In genomic region chr2:233358864-233359386, GRCh38 we compare ENCODE assay signal across 16 cellular contexts. TPM values are rescaled to one million over a fixed set of nuclear protein-coding genes. Genes with fewer than 3 reads are reported as not detected.
DNase-seq lines count a peak whose midpoint lies in the region; ATAC-seq and TF ChIP-seq lines count a peak whose summit lies in the region.
"Had no signal": no experiment of that assay in that cellular context is flagged by ENCODE, and none has a peak within 500 bp of the region (broad histone marks: within the 10 kb centered on the region; RNA-seq: fewer than 3 reads in every experiment).

No MANE protein-coding gene starts in this region.

- peak overlapping the region; percentile 94 for H3K4me2 ChIP-seq in BLaER1
- H3K4me2 ChIP-seq in mesendoderm (ENCODE audit: low read length) = no peak overlapping the region
- H3K4me2 ChIP-seq in PC-3 (ENCODE audit: low read length) = no peak overlapping the region

- intact Hi-C loops in activated B cell treated with CpG ODN at 0.5 μM for 24 hours (cut with micrococcal nuclease) = loop anchor here (5.0 kb wide), 2 partner anchors 87 to 297 kb away; partner anchors contain the start of gene INPP5D
- intact Hi-C loops in PC-3 (cut with micrococcal nuclease) = loop anchor here (5.0 kb wide), 1 partner anchor 83 kb away; no protein-coding TSS in a partner anchor

- H3K4me1 ChIP-seq in BLaER1 = peaks cover 77% of the 10 kb centered on the region
- H3K4me1 ChIP-seq in mesendoderm (ENCODE audit: control insufficient read depth, low read depth, low read length) = no peaks in the 10 kb centered on the region
- peaks cover 19% of the 10 kb centered on the region for H3K4me1 ChIP-seq in PC-3 (ENCODE audit: insufficient read depth, low read length)

- H3K56ac ChIP-seq in mesendoderm (ENCODE audit: low read length) = no peak overlapping the region

- no peaks in the 10 kb centered on the region for H3K27me3 ChIP-seq in BLaER1
- H3K27me3 ChIP-seq in mesendoderm (ENCODE audit: insufficient read depth, low read length, poor library complexity) = no peaks in the 10 kb centered on the region
- H3K27me3 ChIP-seq in PC-3 (ENCODE audit: low read length) = no peaks in the 10 kb centered on the region
- H3K27me3 ChIP-seq: stomach, uterus had no signal

- no peak overlapping the region for H3K23ac ChIP-seq in mesendoderm (ENCODE audit: low read length)

- H4K20me1 ChIP-seq in BLaER1 (peaks cover 58% of the 10 kb centered on the region), PC-3 (ENCODE audit: low read length) (peaks cover 20% of the 10 kb centered on the region; the same call in 1 of the 2 replicates)

- peak overlapping the region; percentile 93 for H3K27ac Mint-ChIP-seq in activated B cell treated with CpG ODN at 0.5 μM for 24 hours
- peak overlapping the region; percentile 92 to 95 for H3K27ac Mint-ChIP-seq in natural killer cell treated with Interleukin-12 subunit alpha and Interleukin-12 subunit beta and Interleukin-15 and Interleukin-18, amount 100 ng/mL, for 72 hours
- H3K27ac Mint-ChIP-seq: endodermal cell had no signal

- no CpG with 5 or more reads among the region's 6 CpGs for WGBS in mesendoderm (ENCODE audit: extremely low coverage, insufficient coverage, low lambda C conversion rate)

- peak overlapping the region; percentile 92 for H3K4me3 Mint-ChIP-seq in activated B cell treated with CpG ODN at 0.5 μM for 24 hours
- H3K4me3 Mint-ChIP-seq in natural killer cell treated with Interleukin-12 subunit alpha and Interleukin-12 subunit beta and Interleukin-15 and Interleukin-18, amount 100 ng/mL, for 72 hours = peak overlapping the region; percentile 87
- H3K4me3 Mint-ChIP-seq: endodermal cell had no signal

- H3K9me2 ChIP-seq in PC-3 (replicated peaks; ENCODE audit: low read length) = no peaks in the 10 kb centered on the region

- H3K79me1 ChIP-seq in mesendoderm (ENCODE audit: low read length) = peaks cover 6% of the 10 kb centered on the region

- DNase-seq in activated B cell treated with CpG ODN at 0.5 μM for 24 hours (no peak), mesendoderm (no peak), PC-3 (no peak), SKM-1 (lab: John Stamatoyannopoulos, UW; ENCODE audit: unreplicated experiment) (no peak)
- DNase-seq in natural killer cell treated with Interleukin-12 subunit alpha and Interleukin-12 subunit beta and Interleukin-15 and Interleukin-18, amount 100 ng/mL, for 72 hours (ENCODE audit: low spot score) = no peak
- DNase-seq: caudate nucleus, endodermal cell, hypothalamus, NCI-H446 treated with DMSO at 0.1 percent for 48 hours, small intestine, stomach, uterus had no signal

- H3K4ac ChIP-seq in mesendoderm (ENCODE audit: low read depth, low read length) = no peak overlapping the region

- peaks cover 82% of the 10 kb centered on the region for H3K4me1 Mint-ChIP-seq in activated B cell treated with CpG ODN at 0.5 μM for 24 hours
- peaks cover 60 to 67% of the 10 kb centered on the region in 2 donors for H3K4me1 Mint-ChIP-seq in natural killer cell treated with Interleukin-12 subunit alpha and Interleukin-12 subunit beta and Interleukin-15 and Interleukin-18, amount 100 ng/mL, for 72 hours (ENCODE audit: low read depth in 2 of 2)

- peak overlapping the region; percentile 96 for H3K27ac ChIP-seq in BLaER1
- no peak overlapping the region for H3K27ac ChIP-seq in mesendoderm (ENCODE audit: low read depth, low read length)
- no peak overlapping the region for H3K27ac ChIP-seq in PC-3 (ENCODE audit: low read length)
- H3K27ac ChIP-seq: parathyroid adenoma, stomach, uterus had no signal

- H3K36me3 Mint-ChIP-seq in activated B cell treated with CpG ODN at 0.5 μM for 24 hours (ENCODE audit: low read depth) = peaks cover 54% of the 10 kb centered on the region
- H3K36me3 Mint-ChIP-seq in natural killer cell treated with Interleukin-12 subunit alpha and Interleukin-12 subunit beta and Interleukin-15 and Interleukin-18, amount 100 ng/mL, for 72 hours = peaks cover 5% of the 10 kb centered on the region

- POLR2A ChIA-PET in activated B cell treated with CpG ODN at 0.5 μM for 24 hours (lab: Charles Lee) (no interaction called here), PC-3 (lab: Charles Lee; ENCODE audit: unreplicated experiment) (no interaction called here)

- ATAC-seq in activated B cell treated with CpG ODN at 0.5 μM for 24 hours (ENCODE audit: low read depth) = no peak
- peak; percentile 54 to 62 for ATAC-seq in natural killer cell treated with Interleukin-12 subunit alpha and Interleukin-12 subunit beta and Interleukin-15 and Interleukin-18, amount 100 ng/mL, for 72 hours
- ATAC-seq in GM18870 (IDR thresholded peaks at IDR 0.05; ENCODE audit: unreplicated experiment) = no peak
- no peak for ATAC-seq in PC-3

- H4K8ac ChIP-seq in mesendoderm (ENCODE audit: low read depth, low read length) = no peak overlapping the region

- no peaks in the 10 kb centered on the region for H3K27me3 Mint-ChIP-seq in activated B cell treated with CpG ODN at 0.5 μM for 24 hours
- H3K27me3 Mint-ChIP-seq in natural killer cell treated with Interleukin-12 subunit alpha and Interleukin-12 subunit beta and Interleukin-15 and Interleukin-18, amount 100 ng/mL, for 72 hours = no peaks in the 10 kb centered on the region

- H3K36me3 ChIP-seq in BLaER1 (peaks cover 52% of the 10 kb centered on the region), mesendoderm (ENCODE audit: control insufficient read depth, insufficient read depth, low read length) (no peaks in the 10 kb centered on the region), PC-3 (ENCODE audit: low read depth, low read length) (peaks cover 9% of the 10 kb centered on the region)
- H3K36me3 ChIP-seq: uterus had no signal

- H3K18ac ChIP-seq in mesendoderm (ENCODE audit: low read length) = no peak overlapping the region

- peaks cover 2% of the 10 kb centered on the region for H3K9me3 Mint-ChIP-seq in activated B cell treated with CpG ODN at 0.5 μM for 24 hours
- peaks cover 3% of the 10 kb centered on the region for H3K9me3 Mint-ChIP-seq in natural killer cell treated with Interleukin-12 subunit alpha and Interleukin-12 subunit beta and Interleukin-15 and Interleukin-18, amount 100 ng/mL, for 72 hours
- H3K9me3 Mint-ChIP-seq: endodermal cell had no signal

- H3K9me3 ChIP-seq in BLaER1 = peaks cover 30% of the 10 kb centered on the region
- H3K9me3 ChIP-seq in PC-3 (ENCODE audit: low read length) = no peaks in the 10 kb centered on the region
- H3K9me3 ChIP-seq: uterus had no signal

- H2BK15ac ChIP-seq in mesendoderm (replicated peaks; ENCODE audit: low read depth) = no peak overlapping the region

- peak overlapping the region; percentile 96 for H3K4me3 ChIP-seq in BLaER1
- H3K4me3 ChIP-seq in GM12875 (ENCODE audit: low read depth, low read length) = peak overlapping the region; percentile 13
- H3K4me3 ChIP-seq in mesendoderm (ENCODE audit: low read length) = no peak overlapping the region
- no peak overlapping the region for H3K4me3 ChIP-seq in PC-3 (ENCODE audit: low read length)
- H3K4me3 ChIP-seq: stomach, uterus had no signal

- H3K79me2 ChIP-seq in mesendoderm (ENCODE audit: control insufficient read depth, insufficient read depth, low read length) (no peaks in the 10 kb centered on the region), PC-3 (ENCODE audit: low read length) (peaks cover 83% of the 10 kb centered on the region)

- CTCF ChIA-PET in activated B cell treated with CpG ODN at 0.5 μM for 24 hours (lab: Charles Lee) (interaction anchor here (1.7 to 2.5 kb wide), 2 partner anchors 26 to 506 kb away, joined by 3 to 12 read pairs; no protein-coding TSS in a partner anchor), PC-3 (lab: Charles Lee) (no interaction called here)

- H4K5ac ChIP-seq in mesendoderm (ENCODE audit: low read length) = no peak overlapping the region

- no TSS peak for BruUV-seq in PC-3 (replicated peaks; lab: Mats Ljungman, UMichigan)

- H2BK120ac ChIP-seq in mesendoderm (ENCODE audit: low read depth, low read length) = no peak overlapping the region

- no peak overlapping the region for H2AFZ ChIP-seq in PC-3 (ENCODE audit: low read length)
- H2AFZ ChIP-seq: parathyroid adenoma had no signal

- TF ChIP-seq CTCF in GM12875 (IDR thresholded peaks at IDR 0.05; ENCODE audit: borderline replicate concordance, insufficient read depth, low read depth, low read length) (no peak), activated B cell treated with CpG ODN at 0.5 μM for 24 hours (IDR thresholded peaks at IDR 0.05) (no peak), PC-3 (conservative IDR thresholded peaks at IDR 0.05; ENCODE audit: low read depth, low read length) (no peak)

- no peak overlapping the region for H2AK5ac ChIP-seq in mesendoderm (ENCODE audit: low read length)

- H3F3A ChIP-seq in PC-3 (ENCODE audit: low read length, unreplicated experiment) = no peaks in the 10 kb centered on the region

- H2BK5ac ChIP-seq in mesendoderm (ENCODE audit: low read length) = no peak overlapping the region

- H3K9ac ChIP-seq in BLaER1 = peak overlapping the region; percentile 97
- H3K9ac ChIP-seq in mesendoderm (ENCODE audit: low read length) = no peak overlapping the region
- no peak overlapping the region for H3K9ac ChIP-seq in PC-3 (ENCODE audit: low read length)
- H3K9ac ChIP-seq: parathyroid adenoma had no signal

RNA-seq across cellular contexts. Expression of gene DGKD, which starts 4.6 kb away (rescaled TPM):
- 140 and 188 TPM in 2 replicates for total RNA-seq in activated B cell treated with CpG ODN at 0.5 μM for 24 hours
- 100 to 1,000 TPM in 1 of 2 donors, 10 to 100 TPM in 1; 82.4 to 124 TPM for total RNA-seq in natural killer cell treated with Interleukin-12 subunit alpha and Interleukin-12 subunit beta and Interleukin-15 and Interleukin-18, amount 100 ng/mL, for 72 hours
- polyA plus RNA-seq in mesendoderm (2013, experiment 1 of 2) = 8.0 TPM
- 7.0 TPM for polyA plus RNA-seq in mesendoderm (2013, experiment 2 of 2)
- total RNA-seq in PC-3 (2014; rRNA removed) = 23.3 and 36.2 TPM in 2 replicates

RNA-seq across cellular contexts. Expression of gene SAG, which starts 51.3 kb away (rescaled TPM):
- 0.04 TPM in 1 of 2 replicates, not detected in the other for total RNA-seq in activated B cell treated with CpG ODN at 0.5 μM for 24 hours
- under 1 TPM in 1 of 2 donors, not detected in 1; 0.05 TPM for total RNA-seq in natural killer cell treated with Interleukin-12 subunit alpha and Interleukin-12 subunit beta and Interleukin-15 and Interleukin-18, amount 100 ng/mL, for 72 hours
- polyA plus RNA-seq in mesendoderm (2013, experiment 1 of 2) = not detected
- 0.18 TPM for polyA plus RNA-seq in mesendoderm (2013, experiment 2 of 2)
- 0.17 TPM in 1 of 2 replicates, not detected in the other for total RNA-seq in PC-3 (2014; rRNA removed)
- total RNA-seq: endodermal cell had no signal
- polyA plus RNA-seq: small intestine, stomach had no signal

Comparison
In these comparisons a context has a peak if more than half of its experiments do, and no peak if none do; other contexts are left out.
1. H3K4me3 ChIP-seq: peak in BLaER1 (single experiment) and GM12875 (single experiment); none in mesendoderm (single experiment) and PC-3 (single experiment).
2. ATAC-seq: peak in natural killer cell treated with Interleukin-12 subunit alpha and Interleukin-12 subunit beta and Interleukin-15 and Interleukin-18, amount 100 ng/mL, for 72 hours (2 of 2); none in activated B cell treated with CpG ODN at 0.5 μM for 24 hours (single experiment), GM18870 (single experiment) and PC-3 (single experiment).